17 cellular contexts compared by ENCODE assay signal in genomic region chr21:17854771-17855170, GRCh38.
"Had no signal": no experiment of that assay in that cellular context is flagged by ENCODE, and none has a peak within 500 bp of the region (broad histone marks: within the 10 kb centered on the region; RNA-seq: fewer than 3 reads in every experiment).

No MANE protein-coding gene starts in this region.

- DNase-seq: activated CD4-positive, alpha-beta T cell treated with anti-CD3 and anti-CD28 coated beads for 36 hours; activated CD4-positive, alpha-beta T cell treated with anti-CD3 and anti-CD28 coated beads, Interleukin-2, amount 50 U/mL, for 48 hours; activated CD4-positive, CD25-positive, alpha-beta regulatory T cell; activated CD8-positive, alpha-beta memory T cell treated with anti-CD3 and anti-CD28 coated beads for 24 hours; activated effector memory CD4-positive, alpha-beta T cell treated with Interleukin-2 at 50 U/mL for 16 hours; activated naive CD4-positive, alpha-beta T cell treated with Interleukin-2 at 50 U/mL for 16 hours; aorta; cerebellar nuclear complex; colonic mucosa; effector CD8-positive, alpha-beta T cell; esophagus squamous epithelium; left lung; lower lobe of right lung; right lobe of liver; stimulated activated CD4-positive, alpha-beta T cell treated with anti-CD3 and anti-CD28 coated beads, Interleukin-2, amount 100 ng/mL, for 48 hours; stimulated activated naive CD4-positive, alpha-beta T cell treated with Interleukin-2 at 50 U/mL for 16 hours; T-helper 17 cell had no signal

- ATAC-seq: activated CD4-positive, alpha-beta T cell treated with anti-CD3 and anti-CD28 coated beads for 36 hours; left lung; lower lobe of right lung; right lobe of liver; T-helper 17 cell had no signal
